1 cellular context compared by ENCODE assay signal in the genomic region with DNA sequence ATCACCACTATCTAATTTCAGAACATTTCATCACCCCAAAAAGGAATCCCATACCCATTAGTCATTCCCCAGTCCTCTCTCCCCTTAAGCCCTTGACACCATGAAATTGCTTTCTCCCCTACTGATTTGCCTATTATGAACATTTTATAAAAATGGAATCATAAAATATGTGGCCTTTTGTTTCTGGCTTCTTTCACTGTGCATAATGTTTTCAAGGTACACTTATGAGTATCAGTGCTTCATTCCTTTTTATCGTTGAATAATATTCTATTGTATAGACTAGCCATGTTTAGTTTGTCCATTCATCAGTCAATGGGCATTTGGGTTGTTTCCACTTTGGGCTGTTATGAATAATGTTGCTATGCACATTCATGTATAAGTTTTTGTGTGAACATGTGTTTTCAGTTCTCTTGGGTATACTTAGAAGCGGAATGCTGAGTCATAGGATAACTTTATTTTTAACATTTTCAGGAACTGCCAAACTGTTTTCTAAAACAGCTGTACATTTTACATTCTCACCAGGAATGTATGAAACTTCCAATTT.
TF ChIP-seq lines count a peak whose summit lies in the region.

No MANE protein-coding gene starts in this region.

TF ChIP-seq in IMR-90, 13 proteins besides CTCF, POLR2A, EP300 and RAD21:
- TF ChIP-seq CHD1 (IDR thresholded peaks at IDR 0.05; ENCODE audit: low read depth, low read length): no peak
- no peak for TF ChIP-seq BHLHE40 (IDR thresholded peaks at IDR 0.05; ENCODE audit: low read depth, low read length)
- TF ChIP-seq FOS (IDR thresholded peaks at IDR 0.05; ENCODE audit: low read depth, low read length): peak; percentile 55; the same call in 1 of the 2 replicates
- TF ChIP-seq USF2 (IDR thresholded peaks at IDR 0.05; ENCODE audit: low read depth, low read length): no peak
- no peak for TF ChIP-seq RFX5 (IDR thresholded peaks at IDR 0.05; ENCODE audit: low read depth, low read length)
- TF ChIP-seq MXI1 (IDR thresholded peaks at IDR 0.05; ENCODE audit: borderline replicate concordance, low read depth, low read length): no peak
- TF ChIP-seq ELK1 (IDR thresholded peaks at IDR 0.05; ENCODE audit: borderline replicate concordance, low read depth, low read length): no peak
- TF ChIP-seq SMC3 (IDR thresholded peaks at IDR 0.05; ENCODE audit: low read depth, low read length): no peak
- no peak for TF ChIP-seq RCOR1 (IDR thresholded peaks at IDR 0.05; ENCODE audit: insufficient replicate concordance, low read length)
- peak; percentile 96 for TF ChIP-seq NFE2L2 (IDR thresholded peaks at IDR 0.05; ENCODE audit: low read depth, low read length)
- TF ChIP-seq CEBPB (IDR thresholded peaks at IDR 0.05; ENCODE audit: low read depth, low read length): peak; percentile 94; the same call in 1 of the 2 replicates
- peak; percentile 87 for TF ChIP-seq MAFK (IDR thresholded peaks at IDR 0.05; ENCODE audit: low read depth, low read length)
- TF ChIP-seq MAZ (IDR thresholded peaks at IDR 0.05; ENCODE audit: borderline replicate concordance, low read depth, low read length): no peak
TF ChIP-seq in IMR-90: peak in this region for 4.
